Comparison of ENCODE assay signal across 2 cellular contexts in genomic region chr1:234509457-234510328, GRCh38.
TF ChIP-seq lines count a peak whose summit lies in the region.

No MANE protein-coding gene starts in this region.

TF ChIP-seq in H1, 55 proteins besides CTCF, POLR2A, EP300 and RAD21:
- TF ChIP-seq ATF3 (IDR thresholded peaks at IDR 0.05; ENCODE audit: insufficient read depth, low read depth, low read length) (0 out of 2 replicates have a peak, but pooled peaks have one; percentile 8), CBX8 (IDR thresholded peaks at IDR 0.05; ENCODE audit: borderline replicate concordance, low read depth, low read length) (no peak)

TF ChIP-seq in HEK293T, 16 proteins besides CTCF, POLR2A, EP300 and RAD21:
- no peak for TF ChIP-seq ARNT (IDR thresholded peaks at IDR 0.05)
- TF ChIP-seq L3MBTL2 (conservative IDR thresholded peaks at IDR 0.05): no peak; the same call in 1 of the 2 replicates
- TF ChIP-seq TARDBP (IDR thresholded peaks at IDR 0.05): no peak
